15 cellular contexts compared by ENCODE assay signal in genomic region chr9:35967042-35967441, GRCh38. TPM values are rescaled to one million over a fixed set of nuclear protein-coding genes. Genes with fewer than 3 reads are reported as not detected.
DNase-seq lines count a peak whose midpoint lies in the region; ATAC-seq and TF ChIP-seq lines count a peak whose summit lies in the region.
"Had no signal": no experiment of that assay in that cellular context is flagged by ENCODE, and none has a peak within 500 bp of the region (broad histone marks: within the 10 kb centered on the region; RNA-seq: fewer than 3 reads in every experiment).

No MANE protein-coding gene starts in this region.

- no peaks in the 10 kb centered on the region for H3K27me3 ChIP-seq in SK-N-SH (ENCODE audit: insufficient read depth)

- peaks cover 12% of the 10 kb centered on the region for H3K4me1 ChIP-seq in mucosa of descending colon (ENCODE audit: low read depth)
- H3K4me1 ChIP-seq in SK-N-SH (ENCODE audit: control insufficient read depth in 1 of 2, insufficient read depth in 2 of 2, low read depth in 1 of 2, low read length in 1 of 2), result 0 out of 4 replicates have a peak, but pooled peaks cover 0 to under 1% of the 10 kb centered on the region in 2 experiments
- H3K4me1 ChIP-seq: BE2C, Caco-2 had no signal

- CTCF ChIA-PET in SK-N-SH (lab: Yijun Ruan, JAX), result interaction anchor here (1.1 to 2.7 kb wide), 2 partner anchors 12 to 33 kb away, joined by 3 to 12 read pairs; no protein-coding TSS in a partner anchor

- TF ChIP-seq RAD21 in SK-N-SH (IDR thresholded peaks at IDR 0.05; ENCODE audit: low read length), result no peak

- H3K9ac ChIP-seq in SK-N-SH, result no peak overlapping the region

- ATAC-seq in mucosa of descending colon, result peak; percentile 94
- ATAC-seq in activated T-cell treated with anti-CD3 and anti-CD28 coated beads, Interleukin-2, amount 50 U/mL, for 4 hours, result no peak
- no peak for ATAC-seq in GM21360 (IDR thresholded peaks at IDR 0.05; ENCODE audit: unreplicated experiment)

- H3K4me3 ChIP-seq in mucosa of descending colon (no peak overlapping the region), SK-N-SH (ENCODE audit: low read depth in 2 of 2, low read length in 1 of 2) (no peak overlapping the region)

- no peaks in the 10 kb centered on the region for H3K79me2 ChIP-seq in SK-N-SH (ENCODE audit: insufficient read depth)

- H3K4me3 Mint-ChIP-seq in activated T-cell treated with anti-CD3 and anti-CD28 coated beads, Interleukin-2, amount 50 U/mL, for 4 hours, result no peak overlapping the region
- H3K4me3 Mint-ChIP-seq: CD4-positive, alpha-beta memory T cell; H9 had no signal

- TF ChIP-seq EP300 in SK-N-SH (IDR thresholded peaks at IDR 0.05; ENCODE audit: borderline replicate concordance in 1 of 2, low read depth in 1 of 2, low read length in 1 of 2), result no peak

- H4K20me1 ChIP-seq in SK-N-SH (ENCODE audit: insufficient read depth), result no peaks in the 10 kb centered on the region

- H3K36me3 ChIP-seq in mucosa of descending colon (ENCODE audit: low read depth) (no peaks in the 10 kb centered on the region), SK-N-SH (replicated peaks in 1 of 2; ENCODE audit: control insufficient read depth in 1 of 2, insufficient read depth in 2 of 2, low read length in 1 of 2) (no peaks in the 10 kb centered on the region)
- H3K36me3 ChIP-seq: BE2C had no signal

- H3K9me3 ChIP-seq in mucosa of descending colon, result no peaks in the 10 kb centered on the region
- H3K9me3 ChIP-seq in SK-N-SH, result no peaks in the 10 kb centered on the region
- H3K9me3 ChIP-seq: BE2C, Caco-2 had no signal

- H3K27ac ChIP-seq in SK-N-SH (ENCODE audit: low read depth in 2 of 2, low read length in 1 of 2), result no peak overlapping the region
- H3K27ac ChIP-seq: C4-2B had no signal

- H3K27me3 Mint-ChIP-seq in activated T-cell treated with anti-CD3 and anti-CD28 coated beads, Interleukin-2, amount 50 U/mL, for 4 hours (ENCODE audit: low read depth), result peaks cover 20% of the 10 kb centered on the region

- peaks cover 4% of the 10 kb centered on the region for H3K4me1 Mint-ChIP-seq in activated T-cell treated with anti-CD3 and anti-CD28 coated beads, Interleukin-2, amount 50 U/mL, for 4 hours (ENCODE audit: low read depth)

- H3K4me2 ChIP-seq in SK-N-SH, result no peak overlapping the region

- TF ChIP-seq CTCF in mucosa of descending colon (IDR thresholded peaks at IDR 0.05) (no peak), SK-N-SH (IDR thresholded peaks at IDR 0.05) (no peak)

- POLR2A ChIA-PET in SK-N-SH (lab: Yijun Ruan, JAX), result no interaction called here

- intact Hi-C loops in mucosa of descending colon (cut with DNase I, micrococcal nuclease), result no loop called here

- H3F3A ChIP-seq in SK-N-SH (replicated peaks; ENCODE audit: insufficient read depth), result peaks cover 3% of the 10 kb centered on the region

- H3K9me2 ChIP-seq in SK-N-SH, result no peaks in the 10 kb centered on the region

- H2AFZ ChIP-seq in SK-N-SH (ENCODE audit: low read depth), result no peak overlapping the region

- DNase-seq in COR-L47 (lab: John Stamatoyannopoulos, UW) (peak; percentile 69), NCI-H2081 (lab: John Stamatoyannopoulos, UW) (peak; percentile 73 to 94), NCI-H748 treated with DMSO at 0.1 percent for 48 hours (lab: John Stamatoyannopoulos, UW) (peak; percentile 33), mucosa of descending colon (no peak), SK-N-SH (no peak)
- no peak for DNase-seq in activated T-cell treated with anti-CD3 and anti-CD28 coated beads, Interleukin-2, amount 50 U/mL, for 4 hours
- DNase-seq: BE2C; Caco-2; CD4-positive, alpha-beta memory T cell; DND-41; GDM1; GOT3; H9 had no signal

- H3K36me3 Mint-ChIP-seq in activated T-cell treated with anti-CD3 and anti-CD28 coated beads, Interleukin-2, amount 50 U/mL, for 4 hours (ENCODE audit: insufficient read depth), result no peaks in the 10 kb centered on the region
- H3K36me3 Mint-ChIP-seq: CD4-positive, alpha-beta memory T cell had no signal

- 57% methylated on average over 2 of the region's 2 CpGs for WGBS in SK-N-SH (ENCODE audit: low lambda C conversion rate)

- no peaks in the 10 kb centered on the region for H3K9me3 Mint-ChIP-seq in activated T-cell treated with anti-CD3 and anti-CD28 coated beads, Interleukin-2, amount 50 U/mL, for 4 hours
- H3K9me3 Mint-ChIP-seq: CD4-positive, alpha-beta memory T cell; H9 had no signal

TF ChIP-seq in SK-N-SH, 30 proteins besides CTCF, POLR2A, EP300 and RAD21:
- TF ChIP-seq YY1 (IDR thresholded peaks at IDR 0.05; ENCODE audit: low read depth) (no peak), SMC3 (IDR thresholded peaks at IDR 0.05; ENCODE audit: low read depth, low read length) (no peak), NFIC (IDR thresholded peaks at IDR 0.05; ENCODE audit: borderline replicate concordance) (no peak), SIN3A (IDR thresholded peaks at IDR 0.05; ENCODE audit: borderline replicate concordance, low read depth, low read length) (no peak), USF2 (IDR thresholded peaks at IDR 0.05; ENCODE audit: borderline replicate concordance, low read depth, low read length) (no peak), EZH2phosphoT487 (IDR thresholded peaks at IDR 0.05; ENCODE audit: borderline replicate concordance, low read depth) (no peak), FOXM1 (IDR thresholded peaks at IDR 0.05; ENCODE audit: low read depth) (no peak), FOSL2 (IDR thresholded peaks at IDR 0.05; ENCODE audit: borderline replicate concordance, low read depth) (no peak), CHD2 (IDR thresholded peaks at IDR 0.05; ENCODE audit: low read length, partially characterized antibody) (no peak), NRF1 (IDR thresholded peaks at IDR 0.05; ENCODE audit: low read depth, low read length) (no peak), MXI1 (IDR thresholded peaks at IDR 0.05; ENCODE audit: low read depth, low read length) (no peak)
- TF ChIP-seq, protein P1, sequence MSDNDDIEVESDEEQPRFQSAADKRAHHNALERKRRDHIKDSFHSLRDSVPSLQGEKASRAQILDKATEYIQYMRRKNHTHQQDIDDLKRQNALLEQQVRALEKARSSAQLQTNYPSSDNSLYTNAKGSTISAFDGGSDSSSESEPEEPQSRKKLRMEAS (IDR thresholded peaks at IDR 0.05; ENCODE audit: low read depth), result no peak
TF ChIP-seq in SK-N-SH: peak in this region for 0.

RNA-seq across cellular contexts. Expression of gene OR2S2, which starts 9.1 kb away (rescaled TPM):
- total RNA-seq in mucosa of descending colon, result not detected
- total RNA-seq in activated T-cell treated with anti-CD3 and anti-CD28 coated beads, Interleukin-2, amount 50 U/mL, for 4 hours, result not detected
- polyA plus RNA-seq in SK-N-SH (2012; rRNA removed), result 0.16 TPM in 1 of 2 replicates, not detected in the other
- 0.04 and 0.09 TPM in 2 replicates for polyA plus RNA-seq in SK-N-SH (2012; cell fraction: cytosol; rRNA removed)
- 0.12 and 0.30 TPM in 2 replicates for polyA plus RNA-seq in SK-N-SH (2012; cell fraction: nucleus; rRNA removed)
- total RNA-seq: Caco-2; CD4-positive, alpha-beta memory T cell; H9 had no signal
- polyA plus RNA-seq: CD4-positive, alpha-beta memory T cell had no signal

RNA-seq across cellular contexts. Expression of gene SPAAR, which starts 57.8 kb away (rescaled TPM):
- total RNA-seq in mucosa of descending colon, result 1 to 10 TPM; 2.0 to 2.9 (median 2.0) TPM
- not detected for total RNA-seq in activated T-cell treated with anti-CD3 and anti-CD28 coated beads, Interleukin-2, amount 50 U/mL, for 4 hours
- polyA plus RNA-seq in SK-N-SH (2012; rRNA removed), result 0.11 and 0.13 TPM in 2 replicates
- 0.04 and 0.07 TPM in 2 replicates for polyA plus RNA-seq in SK-N-SH (2012; cell fraction: cytosol; rRNA removed)
- 0.23 and 0.24 TPM in 2 replicates for polyA plus RNA-seq in SK-N-SH (2012; cell fraction: nucleus; rRNA removed)
- total RNA-seq: Caco-2; CD4-positive, alpha-beta memory T cell; H9 had no signal
- polyA plus RNA-seq: CD4-positive, alpha-beta memory T cell had no signal

Comparison
In these comparisons a context has a peak if more than half of its experiments do, and no peak if none do; other contexts are left out.
1. DNase-seq: peak in COR-L47 (single experiment), NCI-H2081 (2 of 2) and NCI-H748 treated with DMSO at 0.1 percent for 48 hours (single experiment); none in mucosa of descending colon (0 of 3), activated T-cell treated with anti-CD3 and anti-CD28 coated beads, Interleukin-2, amount 50 U/mL, for 4 hours (single experiment) and SK-N-SH (single experiment).